2 cellular contexts compared by ENCODE assay signal in the genomic region with DNA sequence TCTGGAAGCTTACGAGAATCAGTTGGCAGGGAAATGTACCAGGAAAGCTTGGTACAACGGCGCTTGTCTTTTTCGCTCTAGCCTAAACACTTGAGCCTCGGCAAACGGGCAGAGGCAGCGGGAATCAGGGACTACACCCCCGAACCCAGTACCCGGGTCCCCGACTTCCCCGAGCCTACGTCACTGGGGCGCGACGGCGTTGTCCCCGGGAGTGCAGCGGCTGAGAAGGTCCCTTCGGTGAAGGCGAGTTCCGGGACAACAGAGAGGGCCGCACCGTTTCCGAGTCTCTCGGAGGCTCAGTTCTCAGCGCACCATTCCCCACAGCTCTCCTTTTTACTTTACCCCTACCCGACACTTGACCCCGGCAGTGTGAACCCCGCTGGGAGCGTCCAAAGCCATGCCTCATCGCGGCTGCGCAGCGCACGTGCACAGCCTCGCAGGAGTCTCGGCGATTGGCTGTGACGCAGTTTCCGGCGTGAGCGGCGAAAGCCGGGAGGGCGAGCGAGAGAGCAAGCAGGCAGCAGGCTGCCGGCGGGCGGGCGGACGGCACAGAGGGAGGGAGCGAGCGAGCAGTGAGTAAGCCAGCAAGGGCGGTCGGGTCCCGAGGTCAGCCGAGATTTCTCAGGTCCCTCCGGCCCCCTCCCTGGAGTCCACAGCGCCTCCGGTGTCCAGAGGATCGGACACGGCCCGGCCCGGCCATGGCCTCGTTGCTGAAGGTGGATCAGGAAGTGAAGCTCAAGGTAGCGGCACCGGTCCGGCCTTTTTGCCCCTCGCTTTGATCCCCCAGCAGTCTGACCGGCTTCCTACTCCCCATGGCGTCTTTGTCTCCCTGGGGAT.
TF ChIP-seq lines count a peak whose summit lies in the region.

A gene with protein sequence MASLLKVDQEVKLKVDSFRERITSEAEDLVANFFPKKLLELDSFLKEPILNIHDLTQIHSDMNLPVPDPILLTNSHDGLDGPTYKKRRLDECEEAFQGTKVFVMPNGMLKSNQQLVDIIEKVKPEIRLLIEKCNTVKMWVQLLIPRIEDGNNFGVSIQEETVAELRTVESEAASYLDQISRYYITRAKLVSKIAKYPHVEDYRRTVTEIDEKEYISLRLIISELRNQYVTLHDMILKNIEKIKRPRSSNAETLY (plus strand): TSS at position 464 of the 837 bp plus-strand sequence. CDS start 235 bp downstream, at position 699.

TF ChIP-seq in HEK293, 187 proteins besides CTCF, POLR2A, EP300 and RAD21 (continued from another document and continues in another):
- TF ChIP-seq, protein P1, sequence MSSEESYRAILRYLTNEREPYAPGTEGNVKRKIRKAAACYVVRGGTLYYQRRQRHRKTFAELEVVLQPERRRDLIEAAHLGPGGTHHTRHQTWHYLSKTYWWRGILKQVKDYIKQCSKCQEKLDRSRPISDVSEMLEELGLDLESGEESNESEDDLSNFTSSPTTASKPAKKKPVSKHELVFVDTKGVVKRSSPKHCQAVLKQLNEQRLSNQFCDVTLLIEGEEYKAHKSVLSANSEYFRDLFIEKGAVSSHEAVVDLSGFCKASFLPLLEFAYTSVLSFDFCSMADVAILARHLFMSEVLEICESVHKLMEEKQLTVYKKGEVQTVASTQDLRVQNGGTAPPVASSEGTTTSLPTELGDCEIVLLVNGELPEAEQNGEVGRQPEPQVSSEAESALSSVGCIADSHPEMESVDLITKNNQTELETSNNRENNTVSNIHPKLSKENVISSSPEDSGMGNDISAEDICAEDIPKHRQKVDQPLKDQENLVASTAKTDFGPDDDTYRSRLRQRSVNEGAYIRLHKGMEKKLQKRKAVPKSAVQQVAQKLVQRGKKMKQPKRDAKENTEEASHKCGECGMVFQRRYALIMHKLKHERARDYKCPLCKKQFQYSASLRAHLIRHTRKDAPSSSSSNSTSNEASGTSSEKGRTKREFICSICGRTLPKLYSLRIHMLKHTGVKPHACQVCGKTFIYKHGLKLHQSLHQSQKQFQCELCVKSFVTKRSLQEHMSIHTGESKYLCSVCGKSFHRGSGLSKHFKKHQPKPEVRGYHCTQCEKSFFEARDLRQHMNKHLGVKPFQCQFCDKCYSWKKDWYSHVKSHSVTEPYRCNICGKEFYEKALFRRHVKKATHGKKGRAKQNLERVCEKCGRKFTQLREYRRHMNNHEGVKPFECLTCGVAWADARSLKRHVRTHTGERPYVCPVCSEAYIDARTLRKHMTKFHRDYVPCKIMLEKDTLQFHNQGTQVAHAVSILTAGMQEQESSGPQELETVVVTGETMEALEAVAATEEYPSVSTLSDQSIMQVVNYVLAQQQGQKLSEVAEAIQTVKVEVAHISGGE (tag by site-specific recombination; conservative IDR thresholded peaks at IDR 0.05; ENCODE audit: low read depth), result peak; percentile 98
- TF ChIP-seq ZNF830 (tag by site-specific recombination; IDR thresholded peaks at IDR 0.05; ENCODE audit: low read depth), result no peak
- TF ChIP-seq ZNF211 (tag by site-specific recombination; IDR thresholded peaks at IDR 0.05; ENCODE audit: low read depth), result no peak
- TF ChIP-seq, protein P2, sequence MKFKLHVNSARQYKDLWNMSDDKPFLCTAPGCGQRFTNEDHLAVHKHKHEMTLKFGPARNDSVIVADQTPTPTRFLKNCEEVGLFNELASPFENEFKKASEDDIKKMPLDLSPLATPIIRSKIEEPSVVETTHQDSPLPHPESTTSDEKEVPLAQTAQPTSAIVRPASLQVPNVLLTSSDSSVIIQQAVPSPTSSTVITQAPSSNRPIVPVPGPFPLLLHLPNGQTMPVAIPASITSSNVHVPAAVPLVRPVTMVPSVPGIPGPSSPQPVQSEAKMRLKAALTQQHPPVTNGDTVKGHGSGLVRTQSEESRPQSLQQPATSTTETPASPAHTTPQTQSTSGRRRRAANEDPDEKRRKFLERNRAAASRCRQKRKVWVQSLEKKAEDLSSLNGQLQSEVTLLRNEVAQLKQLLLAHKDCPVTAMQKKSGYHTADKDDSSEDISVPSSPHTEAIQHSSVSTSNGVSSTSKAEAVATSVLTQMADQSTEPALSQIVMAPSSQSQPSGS (tag by site-specific recombination; IDR thresholded peaks at IDR 0.05; ENCODE audit: low read depth), result 0 out of 2 replicates have a peak, but pooled peaks have one; percentile 4
- TF ChIP-seq ZNF138 (tag by site-specific recombination; IDR thresholded peaks at IDR 0.05; ENCODE audit: borderline replicate concordance), result no peak
- TF ChIP-seq, protein P3, sequence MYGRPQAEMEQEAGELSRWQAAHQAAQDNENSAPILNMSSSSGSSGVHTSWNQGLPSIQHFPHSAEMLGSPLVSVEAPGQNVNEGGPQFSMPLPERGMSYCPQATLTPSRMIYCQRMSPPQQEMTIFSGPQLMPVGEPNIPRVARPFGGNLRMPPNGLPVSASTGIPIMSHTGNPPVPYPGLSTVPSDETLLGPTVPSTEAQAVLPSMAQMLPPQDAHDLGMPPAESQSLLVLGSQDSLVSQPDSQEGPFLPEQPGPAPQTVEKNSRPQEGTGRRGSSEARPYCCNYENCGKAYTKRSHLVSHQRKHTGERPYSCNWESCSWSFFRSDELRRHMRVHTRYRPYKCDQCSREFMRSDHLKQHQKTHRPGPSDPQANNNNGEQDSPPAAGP (tag by site-specific recombination; IDR thresholded peaks at IDR 0.05), result peak; percentile 42; the same call in 1 of the 2 replicates
- TF ChIP-seq ZNF23 (tag by site-specific recombination; IDR thresholded peaks at IDR 0.05; ENCODE audit: borderline replicate concordance), result no peak
- TF ChIP-seq, protein P4, sequence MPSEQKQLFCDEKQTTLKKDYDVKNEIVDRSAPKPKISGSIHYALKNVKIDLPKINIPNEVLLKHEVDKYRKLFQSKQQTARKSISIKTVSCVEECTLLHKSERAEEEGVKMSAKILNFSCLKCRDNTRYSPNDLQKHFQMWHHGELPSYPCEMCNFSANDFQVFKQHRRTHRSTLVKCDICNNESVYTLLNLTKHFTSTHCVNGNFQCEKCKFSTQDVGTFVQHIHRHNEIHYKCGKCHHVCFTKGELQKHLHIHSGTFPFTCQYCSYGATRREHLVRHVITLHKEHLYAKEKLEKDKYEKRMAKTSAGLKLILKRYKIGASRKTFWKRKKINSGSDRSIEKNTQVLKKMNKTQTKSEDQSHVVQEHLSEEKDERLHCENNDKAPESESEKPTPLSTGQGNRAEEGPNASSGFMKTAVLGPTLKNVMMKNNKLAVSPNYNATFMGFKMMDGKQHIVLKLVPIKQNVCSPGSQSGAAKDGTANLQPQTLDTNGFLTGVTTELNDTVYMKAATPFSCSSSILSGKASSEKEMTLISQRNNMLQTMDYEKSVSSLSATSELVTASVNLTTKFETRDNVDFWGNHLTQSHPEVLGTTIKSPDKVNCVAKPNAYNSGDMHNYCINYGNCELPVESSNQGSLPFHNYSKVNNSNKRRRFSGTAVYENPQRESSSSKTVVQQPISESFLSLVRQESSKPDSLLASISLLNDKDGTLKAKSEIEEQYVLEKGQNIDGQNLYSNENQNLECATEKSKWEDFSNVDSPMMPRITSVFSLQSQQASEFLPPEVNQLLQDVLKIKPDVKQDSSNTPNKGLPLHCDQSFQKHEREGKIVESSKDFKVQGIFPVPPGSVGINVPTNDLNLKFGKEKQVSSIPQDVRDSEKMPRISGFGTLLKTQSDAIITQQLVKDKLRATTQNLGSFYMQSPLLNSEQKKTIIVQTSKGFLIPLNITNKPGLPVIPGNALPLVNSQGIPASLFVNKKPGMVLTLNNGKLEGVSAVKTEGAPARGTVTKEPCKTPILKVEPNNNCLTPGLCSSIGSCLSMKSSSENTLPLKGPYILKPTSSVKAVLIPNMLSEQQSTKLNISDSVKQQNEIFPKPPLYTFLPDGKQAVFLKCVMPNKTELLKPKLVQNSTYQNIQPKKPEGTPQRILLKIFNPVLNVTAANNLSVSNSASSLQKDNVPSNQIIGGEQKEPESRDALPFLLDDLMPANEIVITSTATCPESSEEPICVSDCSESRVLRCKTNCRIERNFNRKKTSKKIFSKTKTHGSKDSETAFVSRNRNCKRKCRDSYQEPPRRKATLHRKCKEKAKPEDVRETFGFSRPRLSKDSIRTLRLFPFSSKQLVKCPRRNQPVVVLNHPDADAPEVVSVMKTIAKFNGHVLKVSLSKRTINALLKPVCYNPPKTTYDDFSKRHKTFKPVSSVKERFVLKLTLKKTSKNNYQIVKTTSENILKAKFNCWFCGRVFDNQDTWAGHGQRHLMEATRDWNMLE (tag by site-specific recombination; conservative IDR thresholded peaks at IDR 0.05; ENCODE audit: low read depth), result peak; percentile 65; the same call in 1 of the 2 replicates
- TF ChIP-seq ZNF350 (tag by site-specific recombination; IDR thresholded peaks at IDR 0.05), result no peak
- TF ChIP-seq SP7 (tag by site-specific recombination; IDR thresholded peaks at IDR 0.05), result peak; percentile 88

TF ChIP-seq in SK-N-SH, 30 proteins besides CTCF, POLR2A, EP300 and RAD21 (continued from another document):
- TF ChIP-seq SIN3A (IDR thresholded peaks at IDR 0.05; ENCODE audit: borderline replicate concordance, low read depth, low read length) (peak; percentile 60; the same call in 1 of the 2 replicates), GABPA (IDR thresholded peaks at IDR 0.05; ENCODE audit: low read depth) (peak; percentile 84), POLR2AphosphoS5 (IDR thresholded peaks at IDR 0.05; ENCODE audit: low read depth, low read length) (peak; percentile 94), EZH2phosphoT487 (IDR thresholded peaks at IDR 0.05; ENCODE audit: borderline replicate concordance, low read depth) (no peak), YY1 (IDR thresholded peaks at IDR 0.05; ENCODE audit: low read depth) (no peak), ELF1 (IDR thresholded peaks at IDR 0.05) (peak; percentile 75), MEF2A (IDR thresholded peaks at IDR 0.05; ENCODE audit: borderline replicate concordance, low read depth) (no peak), FOXJ3 (CRISPR knock-in tag; IDR thresholded peaks at IDR 0.05) (peak; percentile 42; the same call in 1 of the 2 replicates), FOXM1 (IDR thresholded peaks at IDR 0.05; ENCODE audit: low read depth) (no peak), MXI1 (IDR thresholded peaks at IDR 0.05; ENCODE audit: low read depth, low read length) (peak; percentile 98), GATA2 (CRISPR knock-in tag; IDR thresholded peaks at IDR 0.05) (no peak), SMC3 (IDR thresholded peaks at IDR 0.05; ENCODE audit: low read depth, low read length) (no peak), CHD2 (IDR thresholded peaks at IDR 0.05; ENCODE audit: low read length, partially characterized antibody) (peak; percentile 14), TCF12 (IDR thresholded peaks at IDR 0.05) (no peak; the same call in 1 of the 2 replicates), RCOR1 (IDR thresholded peaks at IDR 0.05; ENCODE audit: low read length) (no peak)
- TF ChIP-seq, protein P5, sequence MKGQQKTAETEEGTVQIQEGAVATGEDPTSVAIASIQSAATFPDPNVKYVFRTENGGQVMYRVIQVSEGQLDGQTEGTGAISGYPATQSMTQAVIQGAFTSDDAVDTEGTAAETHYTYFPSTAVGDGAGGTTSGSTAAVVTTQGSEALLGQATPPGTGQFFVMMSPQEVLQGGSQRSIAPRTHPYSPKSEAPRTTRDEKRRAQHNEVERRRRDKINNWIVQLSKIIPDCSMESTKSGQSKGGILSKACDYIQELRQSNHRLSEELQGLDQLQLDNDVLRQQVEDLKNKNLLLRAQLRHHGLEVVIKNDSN (IDR thresholded peaks at IDR 0.05; ENCODE audit: borderline replicate concordance, low read depth), result peak; percentile 78
- TF ChIP-seq, protein P6, sequence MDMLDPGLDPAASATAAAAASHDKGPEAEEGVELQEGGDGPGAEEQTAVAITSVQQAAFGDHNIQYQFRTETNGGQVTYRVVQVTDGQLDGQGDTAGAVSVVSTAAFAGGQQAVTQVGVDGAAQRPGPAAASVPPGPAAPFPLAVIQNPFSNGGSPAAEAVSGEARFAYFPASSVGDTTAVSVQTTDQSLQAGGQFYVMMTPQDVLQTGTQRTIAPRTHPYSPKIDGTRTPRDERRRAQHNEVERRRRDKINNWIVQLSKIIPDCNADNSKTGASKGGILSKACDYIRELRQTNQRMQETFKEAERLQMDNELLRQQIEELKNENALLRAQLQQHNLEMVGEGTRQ (IDR thresholded peaks at IDR 0.05; ENCODE audit: borderline replicate concordance, low read depth, low read length), result 0 out of 2 replicates have a peak, but pooled peaks have one; percentile 7
- TF ChIP-seq, protein P7, sequence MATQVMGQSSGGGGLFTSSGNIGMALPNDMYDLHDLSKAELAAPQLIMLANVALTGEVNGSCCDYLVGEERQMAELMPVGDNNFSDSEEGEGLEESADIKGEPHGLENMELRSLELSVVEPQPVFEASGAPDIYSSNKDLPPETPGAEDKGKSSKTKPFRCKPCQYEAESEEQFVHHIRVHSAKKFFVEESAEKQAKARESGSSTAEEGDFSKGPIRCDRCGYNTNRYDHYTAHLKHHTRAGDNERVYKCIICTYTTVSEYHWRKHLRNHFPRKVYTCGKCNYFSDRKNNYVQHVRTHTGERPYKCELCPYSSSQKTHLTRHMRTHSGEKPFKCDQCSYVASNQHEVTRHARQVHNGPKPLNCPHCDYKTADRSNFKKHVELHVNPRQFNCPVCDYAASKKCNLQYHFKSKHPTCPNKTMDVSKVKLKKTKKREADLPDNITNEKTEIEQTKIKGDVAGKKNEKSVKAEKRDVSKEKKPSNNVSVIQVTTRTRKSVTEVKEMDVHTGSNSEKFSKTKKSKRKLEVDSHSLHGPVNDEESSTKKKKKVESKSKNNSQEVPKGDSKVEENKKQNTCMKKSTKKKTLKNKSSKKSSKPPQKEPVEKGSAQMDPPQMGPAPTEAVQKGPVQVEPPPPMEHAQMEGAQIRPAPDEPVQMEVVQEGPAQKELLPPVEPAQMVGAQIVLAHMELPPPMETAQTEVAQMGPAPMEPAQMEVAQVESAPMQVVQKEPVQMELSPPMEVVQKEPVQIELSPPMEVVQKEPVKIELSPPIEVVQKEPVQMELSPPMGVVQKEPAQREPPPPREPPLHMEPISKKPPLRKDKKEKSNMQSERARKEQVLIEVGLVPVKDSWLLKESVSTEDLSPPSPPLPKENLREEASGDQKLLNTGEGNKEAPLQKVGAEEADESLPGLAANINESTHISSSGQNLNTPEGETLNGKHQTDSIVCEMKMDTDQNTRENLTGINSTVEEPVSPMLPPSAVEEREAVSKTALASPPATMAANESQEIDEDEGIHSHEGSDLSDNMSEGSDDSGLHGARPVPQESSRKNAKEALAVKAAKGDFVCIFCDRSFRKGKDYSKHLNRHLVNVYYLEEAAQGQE (IDR thresholded peaks at IDR 0.05; ENCODE audit: low read depth, low read length), result no peak; the same call in 1 of the 2 replicates
- TF ChIP-seq, protein P8, sequence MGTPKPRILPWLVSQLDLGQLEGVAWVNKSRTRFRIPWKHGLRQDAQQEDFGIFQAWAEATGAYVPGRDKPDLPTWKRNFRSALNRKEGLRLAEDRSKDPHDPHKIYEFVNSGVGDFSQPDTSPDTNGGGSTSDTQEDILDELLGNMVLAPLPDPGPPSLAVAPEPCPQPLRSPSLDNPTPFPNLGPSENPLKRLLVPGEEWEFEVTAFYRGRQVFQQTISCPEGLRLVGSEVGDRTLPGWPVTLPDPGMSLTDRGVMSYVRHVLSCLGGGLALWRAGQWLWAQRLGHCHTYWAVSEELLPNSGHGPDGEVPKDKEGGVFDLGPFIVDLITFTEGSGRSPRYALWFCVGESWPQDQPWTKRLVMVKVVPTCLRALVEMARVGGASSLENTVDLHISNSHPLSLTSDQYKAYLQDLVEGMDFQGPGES (IDR thresholded peaks at IDR 0.05; ENCODE audit: low read depth, low read length), result no peak
